In genomic region chr9:14132798-14133197, GRCh38 we compare ENCODE assay signal across 23 cellular contexts.
"Had no signal": no experiment of that assay in that cellular context is flagged by ENCODE, and none has a peak within 500 bp of the region (broad histone marks: within the 10 kb centered on the region; RNA-seq: fewer than 3 reads in every experiment).

No MANE protein-coding gene starts in this region.

- DNase-seq: central memory CD4-positive, alpha-beta T cell; colonic mucosa; effector CD8-positive, alpha-beta T cell; endodermal cell; left lung; lower lobe of right lung; mucosa of descending colon; naive B cell; nucleus accumbens; right cardiac atrium; small intestine; stimulated activated CD4-positive, alpha-beta T cell treated with anti-CD3 and anti-CD28 coated beads, Interleukin-1b, Interleukin-23, amount 100 ng/mL, for 48 hours; stimulated activated CD4-positive, alpha-beta T cell treated with anti-CD3 and anti-CD28 coated beads, Interleukin-4, amount 100 ng/mL, for 1 hour; stimulated activated CD8-positive, alpha-beta memory T cell treated with anti-CD3 and anti-CD28 coated beads, Interleukin-4, amount 100 ng/mL, for 48 hours; stimulated activated naive CD4-positive, alpha-beta T cell; stimulated activated naive CD8-positive, alpha-beta T cell treated with anti-CD3 and anti-CD28 coated beads, Interleukin-15, amount 100 ng/mL, for 72 hours; thyroid gland had no signal

- H3K27me3 ChIP-seq: colonic mucosa, esophagus muscularis mucosa, left lung, thyroid gland had no signal

- H3K4me1 ChIP-seq: colonic mucosa, left lung, lower lobe of right lung, prostate gland, thyroid gland had no signal

- H3K27ac ChIP-seq: colonic mucosa, left lung, lower lobe of right lung, prostate gland, thyroid gland had no signal

- H3K27me3 Mint-ChIP-seq: dendritic cell treated with granulocyte-macrophage colony-stimulating factor and Interleukin-4, amounts not matched to agents 40 ng/mL and 50 ng/mL, for 4 days; naive B cell; natural killer cell treated with Interleukin-12 subunit alpha and Interleukin-12 subunit beta and Interleukin-15 and Interleukin-18, amount 100 ng/mL, for 72 hours; stimulated activated naive CD8-positive, alpha-beta T cell treated with anti-CD3 and anti-CD28 coated beads, Interleukin-15, amount 100 ng/mL, for 72 hours; type B pancreatic cell had no signal

- H3K36me3 Mint-ChIP-seq: naive B cell; natural killer cell treated with Interleukin-12 subunit alpha and Interleukin-12 subunit beta and Interleukin-15 and Interleukin-18, amount 100 ng/mL, for 72 hours had no signal

- H3K4me3 ChIP-seq: colonic mucosa, esophagus muscularis mucosa, left lung, lower lobe of right lung, mucosa of descending colon, prostate gland, thyroid gland had no signal

- FAIRE-seq: endothelial cell of umbilical vein had no signal

- H3K9me3 ChIP-seq: colonic mucosa, esophagus muscularis mucosa, left lung, lower lobe of right lung, mucosa of descending colon, prostate gland, thyroid gland had no signal

- H3K36me3 ChIP-seq: colonic mucosa, esophagus muscularis mucosa, left lung, lower lobe of right lung, prostate gland, thyroid gland had no signal

- H3K4me3 Mint-ChIP-seq: dendritic cell treated with granulocyte-macrophage colony-stimulating factor and Interleukin-4, amounts not matched to agents 40 ng/mL and 50 ng/mL, for 4 days; endodermal cell; naive B cell; natural killer cell treated with Interleukin-12 subunit alpha and Interleukin-12 subunit beta and Interleukin-15 and Interleukin-18, amount 100 ng/mL, for 72 hours; stimulated activated naive CD8-positive, alpha-beta T cell treated with anti-CD3 and anti-CD28 coated beads, Interleukin-15, amount 100 ng/mL, for 72 hours; type B pancreatic cell had no signal

- H3K9me3 Mint-ChIP-seq: dendritic cell treated with granulocyte-macrophage colony-stimulating factor and Interleukin-4, amounts not matched to agents 40 ng/mL and 50 ng/mL, for 4 days; endodermal cell; stimulated activated naive CD8-positive, alpha-beta T cell treated with anti-CD3 and anti-CD28 coated beads, Interleukin-15, amount 100 ng/mL, for 72 hours; type B pancreatic cell had no signal

- ATAC-seq: left lung; lower lobe of right lung; mucosa of descending colon; natural killer cell treated with Interleukin-12 subunit alpha and Interleukin-12 subunit beta and Interleukin-15 and Interleukin-18, amount 100 ng/mL, for 72 hours; stimulated activated naive CD8-positive, alpha-beta T cell treated with anti-CD3 and anti-CD28 coated beads, Interleukin-15, amount 100 ng/mL, for 72 hours had no signal

- H3K4me1 Mint-ChIP-seq: endodermal cell; naive B cell; stimulated activated naive CD8-positive, alpha-beta T cell treated with anti-CD3 and anti-CD28 coated beads, Interleukin-15, amount 100 ng/mL, for 72 hours had no signal

- H3K27ac Mint-ChIP-seq: dendritic cell treated with granulocyte-macrophage colony-stimulating factor and Interleukin-4, amounts not matched to agents 40 ng/mL and 50 ng/mL, for 4 days; endodermal cell; naive B cell; natural killer cell treated with Interleukin-12 subunit alpha and Interleukin-12 subunit beta and Interleukin-15 and Interleukin-18, amount 100 ng/mL, for 72 hours; stimulated activated naive CD8-positive, alpha-beta T cell treated with anti-CD3 and anti-CD28 coated beads, Interleukin-15, amount 100 ng/mL, for 72 hours; type B pancreatic cell had no signal
